Comparison of ENCODE assay signal across 10 cellular contexts in the genomic region with DNA sequence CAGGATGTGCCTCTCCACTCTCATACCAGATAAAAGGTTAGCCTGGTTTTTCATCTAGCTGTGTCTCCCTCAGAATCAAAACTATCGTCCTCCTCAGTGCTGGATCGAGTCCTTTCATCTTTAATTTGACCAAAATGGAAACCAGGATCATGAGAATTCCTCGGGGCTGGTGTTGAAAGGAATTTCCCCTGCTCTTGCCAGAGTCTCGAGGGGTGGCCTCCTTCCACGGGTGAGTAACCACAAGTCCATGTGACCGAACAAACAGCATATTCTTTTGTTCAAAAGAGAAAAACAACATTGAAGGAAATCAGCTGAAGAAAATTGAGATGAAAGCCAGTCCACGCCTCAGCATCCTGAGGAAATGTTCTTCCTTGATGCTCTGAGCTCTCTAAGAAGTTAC.
DNase-seq lines count a peak whose midpoint lies in the region; ATAC-seq, FAIRE-seq and TF ChIP-seq lines count a peak whose summit lies in the region.
"Had no signal": no experiment of that assay in that cellular context is flagged by ENCODE, and none has a peak within 500 bp of the region (broad histone marks: within the 10 kb centered on the region; RNA-seq: fewer than 3 reads in every experiment).

No MANE protein-coding gene starts in this region.

- H3K9me3 Mint-ChIP-seq in effector memory CD8-positive, alpha-beta T cell: no peaks in the 10 kb centered on the region

- H3K4me1 Mint-ChIP-seq in effector memory CD8-positive, alpha-beta T cell (ENCODE audit: low read depth in 2 of 2): peaks cover 30 to 56% of the 10 kb centered on the region in 2 donors

- TF ChIP-seq CTCF in kidney epithelial cell (IDR thresholded peaks at IDR 0.05; ENCODE audit: insufficient read depth, low read length, poor library complexity, severe bottlenecking) (no peak), stomach (IDR thresholded peaks at IDR 0.05) (no peak)

- H3K9me3 ChIP-seq in stomach: no peaks in the 10 kb centered on the region

- H3K36me3 ChIP-seq in kidney epithelial cell (ENCODE audit: control insufficient read depth, insufficient read depth, low read length) (no peaks in the 10 kb centered on the region), stomach (no peaks in the 10 kb centered on the region)

- 24 to 45% (median 43%) methylated on average over 7 of the region's 7 CpGs for WGBS in stomach, 5 donors

- H3K27me3 ChIP-seq in kidney epithelial cell (ENCODE audit: control insufficient read depth, insufficient read depth, low read length) (peaks cover 4% of the 10 kb centered on the region), stomach (no peaks in the 10 kb centered on the region)

- TF ChIP-seq POLR2A in H54 (IDR thresholded peaks at IDR 0.05; ENCODE audit: low read depth, low read length): no peak
- TF ChIP-seq POLR2A in stomach (IDR thresholded peaks at IDR 0.05): no peak
- no peak for TF ChIP-seq POLR2A in erythroblast (IDR thresholded peaks at IDR 0.05; ENCODE audit: low read length)

- DNase-seq in H54 (ENCODE audit: insufficient read length, low spot score) (peak; percentile 24), kidney epithelial cell (ENCODE audit: low read depth) (peak; percentile 50), stomach (no peak), erythroblast (lab: John Stamatoyannopoulos, UW) (no peak), NCI-H82 (lab: John Stamatoyannopoulos, UW) (no peak)
- DNase-seq in effector memory CD8-positive, alpha-beta T cell: no peak
- no peak for DNase-seq in activated CD4-positive, CD25-positive, alpha-beta regulatory T cell (lab: John Stamatoyannopoulos, UW)
- no peak for DNase-seq in stimulated activated CD4-positive, alpha-beta T cell treated with anti-CD3 and anti-CD28 coated beads, Interleukin-4, amount 100 ng/mL, for 4 hours
- DNase-seq: NCI-H1436 had no signal

- peaks cover 0 to 53% (median 19%) of the 10 kb centered on the region in 4 donors for H3K4me1 ChIP-seq in stomach

- intact Hi-C loops in stomach (cut with DNase I; ENCODE audit: low total_unique reads): no loop called here

- H3K36me3 Mint-ChIP-seq in effector memory CD8-positive, alpha-beta T cell (ENCODE audit: insufficient read depth): no peaks in the 10 kb centered on the region

- peak overlapping the region; percentile 47 to 71 for H3K27ac Mint-ChIP-seq in effector memory CD8-positive, alpha-beta T cell

- H3K27ac ChIP-seq in stomach: peak overlapping the region in 4 of 5 donors; percentile 43 to 74 (median 55)
- H3K27ac ChIP-seq: epithelial cell of prostate had no signal

- ATAC-seq in effector memory CD8-positive, alpha-beta T cell (replicated peaks): no peak

- TF ChIP-seq EP300 in stomach (IDR thresholded peaks at IDR 0.05): no peak

- peaks cover 6 to 16% of the 10 kb centered on the region in 2 donors for H3K27me3 Mint-ChIP-seq in effector memory CD8-positive, alpha-beta T cell

- H3K4me3 Mint-ChIP-seq in effector memory CD8-positive, alpha-beta T cell: no peak overlapping the region

- FAIRE-seq in H54 (lab: Jason Lieb, UNC): no peak

- H3K4me3 ChIP-seq in kidney epithelial cell (ENCODE audit: low read depth, low read length): no peak overlapping the region
- H3K4me3 ChIP-seq in stomach: no peak overlapping the region

Comparison
In these comparisons a context has a peak if more than half of its experiments do, and no peak if none do; other contexts are left out.
1. DNase-seq: peak in H54 (single experiment) and kidney epithelial cell (single experiment); none in effector memory CD8-positive, alpha-beta T cell (0 of 3), stomach (single experiment), activated CD4-positive, CD25-positive, alpha-beta regulatory T cell (0 of 4), stimulated activated CD4-positive, alpha-beta T cell treated with anti-CD3 and anti-CD28 coated beads, Interleukin-4, amount 100 ng/mL, for 4 hours (0 of 2), erythroblast (0 of 2) and NCI-H82 (single experiment).